11 cellular contexts compared by ENCODE assay signal in genomic region chr3:64327039-64327804, GRCh38.
DNase-seq lines count a peak whose midpoint lies in the region; ATAC-seq, FAIRE-seq and TF ChIP-seq lines count a peak whose summit lies in the region.
"Had no signal": no experiment of that assay in that cellular context is flagged by ENCODE, and none has a peak within 500 bp of the region (broad histone marks: within the 10 kb centered on the region; RNA-seq: fewer than 3 reads in every experiment).

No MANE protein-coding gene starts in this region.

- H4K20me1 ChIP-seq in HepG2 (ENCODE audit: insufficient read depth, low read length): no peaks in the 10 kb centered on the region

- H3K9me3 Mint-ChIP-seq in activated naive CD8-positive, alpha-beta T cell treated with anti-CD3 and anti-CD28 coated beads, Interleukin-2, amount 50 U/mL, for 24 hours: peaks cover 4% of the 10 kb centered on the region

- H3K27me3 Mint-ChIP-seq in activated naive CD8-positive, alpha-beta T cell treated with anti-CD3 and anti-CD28 coated beads, Interleukin-2, amount 50 U/mL, for 24 hours: peaks cover 3% of the 10 kb centered on the region

- H3K9ac ChIP-seq in liver (ENCODE audit: low read depth in 1 of 2, low read length in 2 of 2) (peak overlapping the region in 1 of 2 donors; percentile 7), HepG2 (ENCODE audit: insufficient read depth, low read depth, low read length) (no peak overlapping the region)

- H3K79me2 ChIP-seq in HepG2 (ENCODE audit: insufficient read depth, low read length): no peaks in the 10 kb centered on the region

- H3K36me3 ChIP-seq in liver (ENCODE audit: control insufficient read depth in 4 of 4, insufficient read depth in 3 of 4, low read depth in 1 of 4, low read length in 3 of 4): no peaks in the 10 kb centered on the region
- H3K36me3 ChIP-seq in HepG2 (replicated peaks in 1 of 2; ENCODE audit: control insufficient read depth in 1 of 2, insufficient read depth in 2 of 2, low read length in 2 of 2): no peaks in the 10 kb centered on the region
- H3K36me3 ChIP-seq in left ventricle myocardium inferior: no peaks in the 10 kb centered on the region

- DNase-seq in HepG2 (ENCODE audit: low spot score) (no peak), left ventricle myocardium inferior (peak; percentile 77), pons (ENCODE audit: low spot score) (peak; percentile 8), NCI-H446 (lab: John Stamatoyannopoulos, UW) (no peak), SKM-1 (lab: John Stamatoyannopoulos, UW; ENCODE audit: unreplicated experiment) (no peak)
- DNase-seq in activated naive CD8-positive, alpha-beta T cell treated with anti-CD3 and anti-CD28 coated beads, Interleukin-2, amount 50 U/mL, for 24 hours: no peak
- DNase-seq: NCI-H1436; stimulated activated naive CD8-positive, alpha-beta T cell treated with anti-CD3 and anti-CD28 coated beads, Interleukin-15, Interleukin-2, amounts not matched to agents 100 U/mL and 50 U/mL, for 24 hours had no signal

- in situ Hi-C loops in HepG2 (cut with HindIII; ENCODE audit: extremely low pct_ligation_motif_present, low pct_unique_long_range_greater_than_20kb): no loop called here

- peak overlapping the region; percentile 52 to 63 for H3K27ac ChIP-seq in liver (ENCODE audit: low read depth in 1 of 2, low read length in 2 of 2)
- H3K27ac ChIP-seq in HepG2 (ENCODE audit: extremely low read length, insufficient read depth, low read length): no peak overlapping the region
- H3K27ac ChIP-seq in left ventricle myocardium inferior (replicated peaks): peak overlapping the region; percentile 82

- TF ChIP-seq EP300 in HepG2 (IDR thresholded peaks at IDR 0.05; ENCODE audit: low read depth in 2 of 2, low read length in 2 of 2): no peak
- no peak for TF ChIP-seq EP300 in HepG2 (CRISPR knock-in tag; IDR thresholded peaks at IDR 0.05; ENCODE audit: borderline replicate concordance)

- intact Hi-C loops in HepG2 (cut with micrococcal nuclease; ENCODE audit: unreplicated experiment) (no loop called here), left ventricle myocardium inferior (cut with micrococcal nuclease) (no loop called here)

- H3K9me3 ChIP-seq in liver (ENCODE audit: control insufficient read depth in 4 of 4, low read length in 3 of 4): no peaks in the 10 kb centered on the region
- H3K9me3 ChIP-seq in HepG2 (ENCODE audit: low read length): no peaks in the 10 kb centered on the region
- H3K9me3 ChIP-seq in left ventricle myocardium inferior (replicated peaks): no peaks in the 10 kb centered on the region

- CTCF ChIA-PET in HepG2 (lab: Yijun Ruan, JAX; ENCODE audit: low intra/inter-chr PET ratio, low total read pairs): no interaction called here

- H3K4me3 ChIP-seq in liver (ENCODE audit: low read depth in 1 of 3, low read length in 3 of 3) (no peak overlapping the region), HepG2 (replicated peaks in 1 of 3; ENCODE audit: insufficient read depth in 1 of 3, low read depth in 2 of 3, low read length in 3 of 3) (no peak overlapping the region), left ventricle myocardium inferior (peak overlapping the region; percentile 23)

- no peak for TF ChIP-seq CTCF in liver (IDR thresholded peaks at IDR 0.05; ENCODE audit: low read depth, low read length, missing input control)
- TF ChIP-seq CTCF in HepG2 (CRISPR knock-in tag; IDR thresholded peaks at IDR 0.05): no peak
- no peak for TF ChIP-seq CTCF in left ventricle myocardium inferior (IDR thresholded peaks at IDR 0.05; ENCODE audit: borderline replicate concordance)

- H3K4me1 ChIP-seq in liver (ENCODE audit: control insufficient read depth in 4 of 4, insufficient read depth in 4 of 4, low read length in 3 of 4) (no peaks in the 10 kb centered on the region), HepG2 (ENCODE audit: insufficient read depth, low read length) (no peaks in the 10 kb centered on the region), left ventricle myocardium inferior (peaks cover 6% of the 10 kb centered on the region)

- no peaks in the 10 kb centered on the region for H3K27me3 ChIP-seq in liver (ENCODE audit: control insufficient read depth in 4 of 4, insufficient read depth in 4 of 4, low read length in 3 of 4)
- H3K27me3 ChIP-seq in HepG2 (ENCODE audit: control insufficient read depth in 1 of 2, insufficient read depth in 2 of 2, low read length in 2 of 2): 0 out of 5 replicates have a peak, but pooled peaks cover 0 to 4% of the 10 kb centered on the region in 2 experiments
- no peaks in the 10 kb centered on the region for H3K27me3 ChIP-seq in left ventricle myocardium inferior (ENCODE audit: low read depth)

- no peak overlapping the region for H3K4me3 Mint-ChIP-seq in activated naive CD8-positive, alpha-beta T cell treated with anti-CD3 and anti-CD28 coated beads, Interleukin-2, amount 50 U/mL, for 24 hours

- peak; percentile 18 to 27 for TF ChIP-seq RAD21 in liver (IDR thresholded peaks at IDR 0.05)
- no peak for TF ChIP-seq RAD21 in HepG2 (CRISPR knock-in tag; IDR thresholded peaks at IDR 0.05)

- no peak for TF ChIP-seq POLR2A in HepG2 (IDR thresholded peaks at IDR 0.05; ENCODE audit: insufficient read depth in 1 of 2, low read depth in 2 of 2, low read length in 2 of 2)

- POLR2A ChIA-PET in HepG2 (lab: Yijun Ruan, JAX): no interaction called here

- H3K27ac Mint-ChIP-seq in activated naive CD8-positive, alpha-beta T cell treated with anti-CD3 and anti-CD28 coated beads, Interleukin-2, amount 50 U/mL, for 24 hours: no peak overlapping the region

- ATAC-seq in HepG2 (no peak), HG02981 (IDR thresholded peaks at IDR 0.05; ENCODE audit: unreplicated experiment) (no peak)
- no peak for ATAC-seq in activated naive CD8-positive, alpha-beta T cell treated with anti-CD3 and anti-CD28 coated beads, Interleukin-2, amount 50 U/mL, for 24 hours
- ATAC-seq: stimulated activated naive CD8-positive, alpha-beta T cell treated with anti-CD3 and anti-CD28 coated beads, Interleukin-15, Interleukin-2, amounts not matched to agents 100 U/mL and 50 U/mL, for 24 hours had no signal

- no TSS peak for BruUV-seq in HepG2 (replicated peaks; lab: Mats Ljungman, UMichigan)

- H3K4me1 Mint-ChIP-seq in activated naive CD8-positive, alpha-beta T cell treated with anti-CD3 and anti-CD28 coated beads, Interleukin-2, amount 50 U/mL, for 24 hours: no peaks in the 10 kb centered on the region

- no peak overlapping the region for H2AFZ ChIP-seq in HepG2 (ENCODE audit: low read length)

- FAIRE-seq in HepG2 (lab: Jason Lieb, UNC): no peak
- FAIRE-seq: A204.1 had no signal

- no peaks in the 10 kb centered on the region for H3K36me3 Mint-ChIP-seq in activated naive CD8-positive, alpha-beta T cell treated with anti-CD3 and anti-CD28 coated beads, Interleukin-2, amount 50 U/mL, for 24 hours (ENCODE audit: low read depth)

- H3K4me2 ChIP-seq in HepG2 (ENCODE audit: low read depth, low read length): no peak overlapping the region

- WGBS in liver: 74% methylated on average over 11 of the region's 11 CpGs
- WGBS in HepG2 (ENCODE audit: low lambda C conversion rate): 23% methylated on average over 10 of the region's 11 CpGs

TF ChIP-seq in liver, 16 proteins besides CTCF, POLR2A, EP300 and RAD21 (continues in another document):
- TF ChIP-seq NR2F2 (IDR thresholded peaks at IDR 0.05) (no peak), REST (IDR thresholded peaks at IDR 0.05) (peak; percentile 44)

TF ChIP-seq in HepG2, 621 proteins besides CTCF, POLR2A, EP300 and RAD21 (continues in another document):
- no peak for TF ChIP-seq ZFX (CRISPR knock-in tag; IDR thresholded peaks at IDR 0.05; ENCODE audit: low read depth)
- TF ChIP-seq TCF7 (IDR thresholded peaks at IDR 0.05; ENCODE audit: low read depth): no peak
- TF ChIP-seq MLLT10 (CRISPR knock-in tag; IDR thresholded peaks at IDR 0.05): no peak
- TF ChIP-seq ATF7 (IDR thresholded peaks at IDR 0.05): no peak
- no peak for TF ChIP-seq ATF7 (CRISPR knock-in tag; IDR thresholded peaks at IDR 0.05)
- TF ChIP-seq KDM6A (CRISPR knock-in tag; IDR thresholded peaks at IDR 0.05; ENCODE audit: low read depth): no peak
- no peak for TF ChIP-seq TP53 (CRISPR knock-in tag; conservative IDR thresholded peaks at IDR 0.05)
- no peak for TF ChIP-seq FOXO4 (CRISPR knock-in tag; conservative IDR thresholded peaks at IDR 0.05)
- no peak for TF ChIP-seq ZNF432 (CRISPR knock-in tag; IDR thresholded peaks at IDR 0.05; ENCODE audit: borderline replicate concordance)

Comparison
In these comparisons a context has a peak if more than half of its experiments do, and no peak if none do; other contexts are left out.
1. DNase-seq: peak in left ventricle myocardium inferior (single experiment) and pons (single experiment); none in HepG2 (single experiment), NCI-H446 (0 of 2), SKM-1 (single experiment) and activated naive CD8-positive, alpha-beta T cell treated with anti-CD3 and anti-CD28 coated beads, Interleukin-2, amount 50 U/mL, for 24 hours (single experiment).